Comparison of ENCODE assay signal across 9 cellular contexts in genomic region chr14:104136472-104137296, GRCh38. TPM values are rescaled to one million over a fixed set of nuclear protein-coding genes. Genes with fewer than 3 reads are reported as not detected.
A peak's percentile ranks its signal among the peaks of the same experiment; 100 is the strongest.
DNase-seq lines count a peak whose midpoint lies in the region; ATAC-seq and TF ChIP-seq lines count a peak whose summit lies in the region.
"Had no signal": no experiment of that assay in that cellular context is flagged by ENCODE, and none has a peak within 500 bp of the region (broad histone marks: within the 10 kb centered on the region; RNA-seq: fewer than 3 reads in every experiment).

No MANE protein-coding gene starts in this region.

- H3K27me3 ChIP-seq in SK-N-SH (ENCODE audit: insufficient read depth) (peaks cover 17% of the 10 kb centered on the region), skeletal muscle tissue (ENCODE audit: control insufficient read depth in 3 of 3, insufficient read depth in 3 of 3, low read length in 3 of 3) (peaks cover 58 to 59% (median 59%) of the 10 kb centered on the region in 3 donors)

- peaks cover 31% of the 10 kb centered on the region for H3K27me3 Mint-ChIP-seq in WTC11 (ENCODE audit: low read depth)

- H2AFZ ChIP-seq in SK-N-SH (ENCODE audit: low read depth) = no peak overlapping the region

- CTCF ChIA-PET in SK-N-SH (lab: Yijun Ruan, JAX) = interaction anchor here (0.6 to 1.9 kb wide), 25 partner anchors 8 to 507 kb away, joined by 3 to 74 read pairs (median 6); no protein-coding TSS in a partner anchor
- CTCF ChIA-PET in WTC11 (lab: Charles Lee) = interaction anchor here (0.6 to 1.9 kb wide), 20 partner anchors 13 to 837 kb away, joined by 3 to 21 read pairs (median 7); partner anchors contain the start of gene ASPG

- H3K9me3 Mint-ChIP-seq in WTC11 = no peaks in the 10 kb centered on the region

- no peaks in the 10 kb centered on the region for H4K20me1 ChIP-seq in SK-N-SH (ENCODE audit: insufficient read depth)

- ATAC-seq in SK-N-SH treated with all-trans-retinoic acid at 6 μM for 48 hours = no peak
- no peak for ATAC-seq in WTC11

- no peak for TF ChIP-seq RAD21 in SK-N-SH (IDR thresholded peaks at IDR 0.05; ENCODE audit: low read length)

- H3K4me3 ChIP-seq in SK-N-SH (ENCODE audit: low read depth in 2 of 2, low read length in 1 of 2) = peak overlapping the region; percentile 51 to 70; a peak in 3 of 4 replicates
- H3K4me3 ChIP-seq in iPS-11a (ENCODE audit: low read depth, low read length) = peak overlapping the region; percentile 35
- H3K4me3 ChIP-seq in skeletal muscle tissue (ENCODE audit: low read length in 3 of 3) = peak overlapping the region; percentile 14 to 43 (median 22)

- no peaks in the 10 kb centered on the region for H3K79me2 ChIP-seq in SK-N-SH (ENCODE audit: insufficient read depth)

- H3K27ac ChIP-seq in SK-N-SH (ENCODE audit: low read depth in 2 of 2, low read length in 1 of 2) (peak overlapping the region in 1 of 2 experiments; percentile 85; a peak in 2 of 4 replicates), skeletal muscle tissue (ENCODE audit: low read depth, low read length) (no peak overlapping the region)

- peak; percentile 76 for DNase-seq in SK-N-SH
- DNase-seq in WTC11 (ENCODE audit: low spot score) = peak; percentile 28
- no peak for DNase-seq in AML-193 (lab: John Stamatoyannopoulos, UW)
- no peak for DNase-seq in DMS153 (lab: John Stamatoyannopoulos, UW)
- DNase-seq in EL = no peak

- peaks cover 25% of the 10 kb centered on the region for H3K4me1 Mint-ChIP-seq in WTC11

- peak overlapping the region; percentile 71 for H3K4me3 Mint-ChIP-seq in WTC11

- H3K9ac ChIP-seq in SK-N-SH = no peak overlapping the region
- H3K9ac ChIP-seq in skeletal muscle tissue (ENCODE audit: low read depth in 1 of 3, low read length in 3 of 3) = no peak overlapping the region

- POLR2A ChIA-PET in SK-N-SH (lab: Yijun Ruan, JAX) (interaction anchor here (0.6 to 1.2 kb wide), 3 partner anchors 87 to 427 kb away, joined by 3 read pairs; no protein-coding TSS in a partner anchor), WTC11 (lab: Charles Lee) (interaction anchor here (0.7 kb wide), 1 partner anchor 563 kb away, joined by 3 read pairs; no protein-coding TSS in a partner anchor)

- H3K27ac Mint-ChIP-seq in WTC11 = no peak overlapping the region

- peaks cover 0 to 49% of the 10 kb centered on the region in 2 experiments; a peak in 1 of 4 replicates for H3K4me1 ChIP-seq in SK-N-SH (ENCODE audit: control insufficient read depth in 1 of 2, insufficient read depth in 2 of 2, low read depth in 1 of 2, low read length in 1 of 2)
- H3K4me1 ChIP-seq in skeletal muscle tissue (ENCODE audit: control insufficient read depth in 3 of 3, insufficient read depth in 3 of 3, low read length in 3 of 3) = peaks cover 13 to 26% (median 25%) of the 10 kb centered on the region in 3 donors

- no peaks in the 10 kb centered on the region for H3K36me3 Mint-ChIP-seq in WTC11

- peak overlapping the region; percentile 90; the same call in 1 of the 2 replicates for H3K4me2 ChIP-seq in SK-N-SH

- H3F3A ChIP-seq in SK-N-SH (replicated peaks; ENCODE audit: insufficient read depth) = no peaks in the 10 kb centered on the region

- no peaks in the 10 kb centered on the region for H3K36me3 ChIP-seq in SK-N-SH (replicated peaks in 1 of 2; ENCODE audit: control insufficient read depth in 1 of 2, insufficient read depth in 2 of 2, low read length in 1 of 2)
- no peaks in the 10 kb centered on the region for H3K36me3 ChIP-seq in skeletal muscle tissue (ENCODE audit: control insufficient read depth in 3 of 3, insufficient read depth in 3 of 3, low read length in 3 of 3)

- TF ChIP-seq CTCF in SK-N-SH (IDR thresholded peaks at IDR 0.05) (no peak), WTC11 (IDR thresholded peaks at IDR 0.05) (no peak)

- TF ChIP-seq EP300 in SK-N-SH (IDR thresholded peaks at IDR 0.05; ENCODE audit: borderline replicate concordance in 1 of 2, low read depth in 1 of 2, low read length in 1 of 2) = no peak

- H3K9me2 ChIP-seq in SK-N-SH = no peaks in the 10 kb centered on the region

- 4% methylated on average over 18 of the region's 77 CpGs for WGBS in SK-N-SH (ENCODE audit: low lambda C conversion rate)

- H3K9me3 ChIP-seq in SK-N-SH (no peaks in the 10 kb centered on the region), skeletal muscle tissue (ENCODE audit: control insufficient read depth in 3 of 3, low read length in 3 of 3) (no peaks in the 10 kb centered on the region)

TF ChIP-seq in SK-N-SH, 30 proteins besides CTCF, POLR2A, EP300 and RAD21 (continues in another document):
- no peak for TF ChIP-seq ELF1 (IDR thresholded peaks at IDR 0.05)

TF ChIP-seq in SK-N-SH treated with all-trans-retinoic acid at 6 μM for 48 hours, 23 proteins besides CTCF, POLR2A, EP300 and RAD21 (continues in another document):
- TF ChIP-seq ZFP30 (CRISPR knock-in tag; IDR thresholded peaks at IDR 0.05) = no peak
- no peak for TF ChIP-seq ZNF565 (CRISPR knock-in tag; conservative IDR thresholded peaks at IDR 0.05; ENCODE audit: low read depth)
- TF ChIP-seq ZC3H10 (CRISPR knock-in tag; IDR thresholded peaks at IDR 0.05) = no peak
- TF ChIP-seq POU6F1 (CRISPR knock-in tag; IDR thresholded peaks at IDR 0.05; ENCODE audit: borderline replicate concordance, low read depth) = no peak
- TF ChIP-seq ISL1 (CRISPR knock-in tag; IDR thresholded peaks at IDR 0.05) = no peak
- no peak for TF ChIP-seq TOX (CRISPR knock-in tag; IDR thresholded peaks at IDR 0.05; ENCODE audit: borderline replicate concordance)
- TF ChIP-seq CSRNP3 (CRISPR knock-in tag; IDR thresholded peaks at IDR 0.05) = no peak

TF ChIP-seq in WTC11, 78 proteins besides CTCF, POLR2A, EP300 and RAD21 (continues in another document):
- TF ChIP-seq JAZF1 (CRISPR knock-in tag; IDR thresholded peaks at IDR 0.05) (no peak), SMAD3 (CRISPR knock-in tag; IDR thresholded peaks at IDR 0.05; ENCODE audit: borderline replicate concordance) (no peak), ATF1 (CRISPR knock-in tag; IDR thresholded peaks at IDR 0.05) (no peak), E2F5 (CRISPR knock-in tag; IDR thresholded peaks at IDR 0.05) (no peak), FOXJ3 (CRISPR knock-in tag; IDR thresholded peaks at IDR 0.05; ENCODE audit: borderline replicate concordance) (no peak), ZBTB21 (CRISPR knock-in tag; IDR thresholded peaks at IDR 0.05; ENCODE audit: borderline replicate concordance) (no peak), ZNF532 (CRISPR knock-in tag; IDR thresholded peaks at IDR 0.05; ENCODE audit: borderline replicate concordance) (no peak), NR1H2 (CRISPR knock-in tag; IDR thresholded peaks at IDR 0.05) (no peak), CDX4 (CRISPR knock-in tag; IDR thresholded peaks at IDR 0.05; ENCODE audit: borderline replicate concordance) (no peak), ZNF121 (CRISPR knock-in tag; IDR thresholded peaks at IDR 0.05) (no peak), ZNF416 (CRISPR knock-in tag; IDR thresholded peaks at IDR 0.05) (no peak), KAT7 (CRISPR knock-in tag; IDR thresholded peaks at IDR 0.05; ENCODE audit: borderline replicate concordance) (no peak)

RNA-seq across cellular contexts. Expression of gene KIF26A, which starts 1.7 kb away (rescaled TPM):
- polyA plus RNA-seq in SK-N-SH (2012; rRNA removed) = 1.4 and 1.7 TPM in 2 replicates
- polyA plus RNA-seq in SK-N-SH (2012; cell fraction: cytosol; rRNA removed) = 0.79 and 1.5 TPM in 2 replicates
- polyA plus RNA-seq in SK-N-SH (2012; cell fraction: nucleus; rRNA removed) = 2.1 and 4.0 TPM in 2 replicates
- total RNA-seq in WTC11 (2021) = 36.4 to 53.4 TPM (median 39.5 TPM) in 3 replicates
- total RNA-seq in skeletal muscle tissue = 6.3 TPM

RNA-seq across cellular contexts. Expression of gene ASPG, which starts 51.2 kb away (rescaled TPM):
- polyA plus RNA-seq in SK-N-SH (2012; rRNA removed) = not detected in 2 replicates
- polyA plus RNA-seq in SK-N-SH (2012; cell fraction: cytosol; rRNA removed) = not detected in 2 replicates
- 0.01 TPM in 1 of 2 replicates, not detected in the other for polyA plus RNA-seq in SK-N-SH (2012; cell fraction: nucleus; rRNA removed)
- 3.4 to 3.8 TPM (median 3.5 TPM) in 3 replicates for total RNA-seq in WTC11 (2021)
- 0.52 TPM for total RNA-seq in skeletal muscle tissue
- total RNA-seq: fibroblast of lung had no signal
- polyA plus RNA-seq: fibroblast of lung had no signal

Comparison
In these comparisons a context has a peak if more than half of its experiments do, and no peak if none do; other contexts are left out.
1. DNase-seq: peak in SK-N-SH (single experiment) and WTC11 (single experiment); none in AML-193 (0 of 2), DMS153 (single experiment) and EL (single experiment).
2. Peak in every context shown above with its lines, with median percentiles within 50 percentile points of each other: H3K4me3 ChIP-seq.